18 cellular contexts compared by ENCODE assay signal in the genomic region with DNA sequence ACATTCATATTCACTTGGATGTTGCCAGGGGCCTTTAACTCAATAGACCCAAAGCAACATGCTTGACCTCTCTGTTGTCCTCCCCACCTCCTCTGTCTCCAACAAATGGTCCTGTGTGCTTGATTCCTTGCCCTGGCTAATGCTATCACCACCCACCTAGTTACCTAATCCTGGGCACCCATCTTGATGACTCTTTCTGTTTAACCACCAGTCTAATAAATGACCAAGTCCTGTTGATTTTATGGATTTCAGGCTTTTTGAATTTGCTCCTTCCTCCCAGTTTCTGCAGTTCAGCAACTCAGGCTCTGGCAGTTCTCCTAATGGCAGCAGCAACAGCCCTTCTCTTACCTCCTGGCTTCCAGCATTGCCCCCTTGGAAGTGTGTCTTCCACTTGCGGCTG.
DNase-seq lines count a peak whose midpoint lies in the region; ATAC-seq and TF ChIP-seq lines count a peak whose summit lies in the region.
"Had no signal": no experiment of that assay in that cellular context is flagged by ENCODE, and none has a peak within 500 bp of the region (broad histone marks: within the 10 kb centered on the region; RNA-seq: fewer than 3 reads in every experiment).

No MANE protein-coding gene starts in this region.

- CTCF ChIA-PET in RWPE1 (lab: Yijun Ruan, JAX), result interaction anchor here (0.5 to 0.7 kb wide), 2 partner anchors 227 to 859 kb away, joined by 3 read pairs; no protein-coding TSS in a partner anchor

- POLR2A ChIA-PET in RWPE1 (lab: Yijun Ruan, JAX; ENCODE audit: low non-redundant PET), result no interaction called here

- H2AK5ac ChIP-seq in mesenchymal stem cell (ENCODE audit: low read length, severe bottlenecking), result no peak overlapping the region

- no peak overlapping the region for H4K91ac ChIP-seq in mesenchymal stem cell (ENCODE audit: low read length)

- H3K4ac ChIP-seq in mesenchymal stem cell (ENCODE audit: low read depth in 1 of 2, low read length in 2 of 2), result no peak overlapping the region

- H2BK15ac ChIP-seq in mesenchymal stem cell (ENCODE audit: low read depth, poor library complexity, severe bottlenecking), result no peak overlapping the region

- no peak overlapping the region for H3K4me2 ChIP-seq in mesenchymal stem cell (ENCODE audit: low read length, poor library complexity, severe bottlenecking)

- no peaks in the 10 kb centered on the region for H3K79me1 ChIP-seq in mesenchymal stem cell (replicated peaks; ENCODE audit: low read length, poor library complexity, severe bottlenecking)

- peak overlapping the region; percentile 36 for H3K9ac ChIP-seq in mesenchymal stem cell (ENCODE audit: low read length)

- H4K8ac ChIP-seq in mesenchymal stem cell (ENCODE audit: low read length), result no peak overlapping the region

- H3K27me3 Mint-ChIP-seq in HFFc6 (ENCODE audit: insufficient read depth), result no peaks in the 10 kb centered on the region; the same call in 1 of the 2 replicates
- H3K27me3 Mint-ChIP-seq: CD4-positive, alpha-beta T cell had no signal

- H3K27ac ChIP-seq in ACC112 (ENCODE audit: low read depth, low read length), result peak overlapping the region; percentile 99; the same call in 1 of the 2 replicates
- H3K27ac ChIP-seq in RWPE1, result peak overlapping the region; percentile 99
- no peak overlapping the region for H3K27ac ChIP-seq in mesenchymal stem cell (ENCODE audit: low read length, poor library complexity, severe bottlenecking)
- no peak overlapping the region for H3K27ac ChIP-seq in spleen
- H3K27ac ChIP-seq: C4-2B had no signal

- H3K4me3 ChIP-seq in ACC112 (ENCODE audit: low read depth, low read length) (no peak overlapping the region), mesenchymal stem cell (ENCODE audit: insufficient read depth in 1 of 2, low read depth in 1 of 2, low read length in 2 of 2) (no peak overlapping the region), spleen (no peak overlapping the region)
- H3K4me3 ChIP-seq: GM12878, K562 had no signal

- H3K36me3 ChIP-seq in ACC112 (ENCODE audit: insufficient read depth, low read length), result no peaks in the 10 kb centered on the region
- H3K36me3 ChIP-seq in mesenchymal stem cell (ENCODE audit: control insufficient read depth in 1 of 2, insufficient read depth in 2 of 2, low read depth in 1 of 2, low read length in 2 of 2), result no peaks in the 10 kb centered on the region
- no peaks in the 10 kb centered on the region for H3K36me3 ChIP-seq in spleen

- H3K36me3 Mint-ChIP-seq in HFFc6 (ENCODE audit: low read depth), result no peaks in the 10 kb centered on the region

- WGBS in mesenchymal stem cell, result 97% methylated on average over 1 of the region's 1 CpG
- WGBS in spleen, 5 donors, result 93 to 100% (median 94%) methylated on average over 1 of the region's 1 CpG

- H3K27me3 ChIP-seq in ACC112 (ENCODE audit: insufficient read depth, low read length) (no peaks in the 10 kb centered on the region), mesenchymal stem cell (ENCODE audit: control insufficient read depth in 1 of 2, insufficient read depth in 1 of 2, low read length in 2 of 2) (no peaks in the 10 kb centered on the region), spleen (replicated peaks in 1 of 7) (no peaks in the 10 kb centered on the region)

- intact Hi-C loops in spleen (cut with DNase I; ENCODE audit: low total_unique reads), result no loop called here

- H3K18ac ChIP-seq in mesenchymal stem cell (ENCODE audit: low read depth in 1 of 2, low read length in 2 of 2), result no peak overlapping the region

- ATAC-seq in GM18861 (IDR thresholded peaks at IDR 0.05; ENCODE audit: unreplicated experiment), result no peak
- ATAC-seq: GM12878, K562 had no signal

- H3K27ac Mint-ChIP-seq in HFFc6, result peak overlapping the region; percentile 4; the same call in 1 of the 2 replicates
- H3K27ac Mint-ChIP-seq: CD4-positive, alpha-beta T cell; H9 had no signal

- H3K4me1 ChIP-seq in ACC112 (ENCODE audit: control insufficient read depth, insufficient read depth, low read length, unreplicated experiment), result peaks cover 82% of the 10 kb centered on the region
- H3K4me1 ChIP-seq in mesenchymal stem cell (ENCODE audit: control insufficient read depth, insufficient read depth, low read depth, low read length), result peaks cover 7% of the 10 kb centered on the region
- peaks cover 6 to 47% (median 15%) of the 10 kb centered on the region in 6 donors for H3K4me1 ChIP-seq in spleen
- H3K4me1 ChIP-seq: Caco-2 had no signal

- no peak for TF ChIP-seq CTCF in HFFc6 (IDR thresholded peaks at IDR 0.05)
- no peak for TF ChIP-seq CTCF in RWPE1 (conservative IDR thresholded peaks at IDR 0.05; ENCODE audit: low read depth)
- no peak for TF ChIP-seq CTCF in spleen (IDR thresholded peaks at IDR 0.05 in 8 of 11, conservative IDR thresholded peaks at IDR 0.05 in 3 of 11)

- H3K9me3 ChIP-seq in mesenchymal stem cell (ENCODE audit: control insufficient read depth, low read length) (no peaks in the 10 kb centered on the region), spleen (no peaks in the 10 kb centered on the region)
- H3K9me3 ChIP-seq: Caco-2 had no signal

- no peak overlapping the region for H3K23ac ChIP-seq in mesenchymal stem cell (ENCODE audit: low read length in 2 of 2)

- DNase-seq in HFFc6, result no peak
- DNase-seq in RWPE1 (ENCODE audit: low spot score), result no peak
- DNase-seq in mesenchymal stem cell, result no peak
- no peak for DNase-seq in NCI-H226
- no peak for DNase-seq in H4 (ENCODE audit: low spot score)
- DNase-seq in spleen, result no peak
- DNase-seq: ACHN; Caco-2; CD4-positive, alpha-beta T cell; DMS79 treated with DMSO at 0.1 percent for 48 hours; GF-D8; GOT3; H9 had no signal

- no peak overlapping the region for H2AFZ ChIP-seq in ACC112 (ENCODE audit: low read length, unreplicated experiment)
- no peak overlapping the region for H2AFZ ChIP-seq in mesenchymal stem cell (ENCODE audit: low read depth, low read length)

- peaks cover 89% of the 10 kb centered on the region for H3K4me1 Mint-ChIP-seq in HFFc6 (ENCODE audit: low read depth)

- no peaks in the 10 kb centered on the region for H3K79me2 ChIP-seq in ACC112 (ENCODE audit: control insufficient read depth, insufficient read depth, low read length, unreplicated experiment)

- no peak overlapping the region for H2BK12ac ChIP-seq in mesenchymal stem cell (ENCODE audit: low read length in 2 of 2)

- H2BK120ac ChIP-seq in mesenchymal stem cell (ENCODE audit: low read depth, low read length), result no peak overlapping the region

- no peak for TF ChIP-seq POLR2A in spleen (IDR thresholded peaks at IDR 0.05)

- H3K14ac ChIP-seq in mesenchymal stem cell (ENCODE audit: low read length in 2 of 2), result no peak overlapping the region

- H3K9me3 Mint-ChIP-seq in HFFc6, result no peaks in the 10 kb centered on the region
- H3K9me3 Mint-ChIP-seq: CD4-positive, alpha-beta T cell; H9 had no signal

- no peak overlapping the region; the same call in 1 of the 2 replicates for H3K4me3 Mint-ChIP-seq in HFFc6
- H3K4me3 Mint-ChIP-seq: CD4-positive, alpha-beta T cell; H9 had no signal

- no peak overlapping the region for H2BK5ac ChIP-seq in mesenchymal stem cell (ENCODE audit: low read depth, low read length, poor library complexity, severe bottlenecking)

Comparison
In these comparisons a context has a peak if more than half of its experiments do, and no peak if none do; other contexts are left out.
1. H3K27ac ChIP-seq: peak in ACC112 (single experiment) and RWPE1 (single experiment); none in mesenchymal stem cell (single experiment) and spleen (0 of 8).